Comparison of ENCODE assay signal across 11 cellular contexts in the genomic region with DNA sequence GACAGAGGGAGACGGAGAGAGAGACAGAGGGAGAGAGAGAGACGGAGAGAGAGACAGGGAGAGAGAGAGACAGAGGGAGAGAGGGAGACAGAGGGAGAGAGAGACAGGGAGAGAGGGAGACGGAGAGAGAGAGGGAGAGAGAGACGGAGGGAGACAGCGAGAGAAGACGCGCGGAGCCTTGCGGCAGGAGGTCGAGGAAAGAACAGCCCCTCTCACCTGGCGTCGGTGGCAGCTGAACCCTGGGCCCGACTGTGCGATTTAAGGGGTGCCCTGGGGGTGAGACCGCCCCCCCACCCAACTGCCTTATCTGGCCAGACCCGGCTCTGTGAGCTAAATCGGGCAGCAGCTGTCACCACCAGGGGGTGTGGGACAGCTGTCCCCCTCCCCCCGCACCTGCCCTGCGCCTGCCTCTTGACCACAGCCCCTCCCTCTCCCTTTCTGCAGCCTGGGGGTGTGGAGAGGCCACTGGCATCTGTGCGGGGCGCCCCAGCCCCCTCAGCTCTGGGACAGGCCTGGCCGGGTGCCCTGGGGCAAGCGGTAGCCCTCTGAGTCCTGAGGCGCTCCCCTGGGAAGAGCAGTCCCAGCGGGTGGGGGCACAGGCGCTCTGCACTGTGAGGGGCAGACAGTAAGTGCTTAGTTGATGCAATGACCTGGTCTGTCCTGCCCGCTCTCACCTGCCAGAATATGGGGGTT. TPM values are rescaled to one million over a fixed set of nuclear protein-coding genes. Genes with fewer than 3 reads are reported as not detected.
DNase-seq lines count a peak whose midpoint lies in the region; ATAC-seq and TF ChIP-seq lines count a peak whose summit lies in the region.
"Had no signal": no experiment of that assay in that cellular context is flagged by ENCODE, and none has a peak within 500 bp of the region (broad histone marks: within the 10 kb centered on the region; RNA-seq: fewer than 3 reads in every experiment).

No MANE protein-coding gene starts in this region.

- ATAC-seq in right cardiac atrium, result peak; percentile 64

- TF ChIP-seq POLR2A in spleen (IDR thresholded peaks at IDR 0.05), result no peak

- H3K36me3 ChIP-seq in SJCRH30 (no peaks in the 10 kb centered on the region), spleen (peaks cover 0 to 4% (median 0%) of the 10 kb centered on the region in 6 donors)
- H3K36me3 ChIP-seq: stomach had no signal

- DNase-seq in NCI-H2227 (lab: John Stamatoyannopoulos, UW; ENCODE audit: unreplicated experiment) (peak; percentile 24), NCI-H2227 treated with DMSO at 0.1 percent for 48 hours (lab: John Stamatoyannopoulos, UW) (no peak), SJCRH30 (peak; percentile 97 to 98), right cardiac atrium (peak; percentile 70 to 92 (median 88)), spleen (peak; percentile 70), KBM-7 (no peak), AG08395 (ENCODE audit: low spot score) (no peak), kidney glomerular epithelial cell (lab: John Stamatoyannopoulos, UW) (no peak)
- DNase-seq: GOT3, stomach had no signal

- H3K9me3 ChIP-seq in SJCRH30 (replicated peaks), result no peaks in the 10 kb centered on the region
- H3K9me3 ChIP-seq in right cardiac atrium (ENCODE audit: control insufficient read depth, low read length), result no peaks in the 10 kb centered on the region
- H3K9me3 ChIP-seq in spleen, result no peaks in the 10 kb centered on the region
- H3K9me3 ChIP-seq: stomach had no signal

- peak overlapping the region; percentile 85 for H3K27ac ChIP-seq in SJCRH30
- peak overlapping the region; percentile 96 for H3K27ac ChIP-seq in right cardiac atrium (ENCODE audit: low read length)
- no peak overlapping the region for H3K27ac ChIP-seq in spleen
- H3K27ac ChIP-seq: stomach had no signal

- peak overlapping the region; percentile 69 for H3K4me3 ChIP-seq in SJCRH30
- peak overlapping the region; percentile 31 for H3K4me3 ChIP-seq in right cardiac atrium (ENCODE audit: low read length)
- no peak overlapping the region for H3K4me3 ChIP-seq in spleen
- H3K4me3 ChIP-seq: stomach had no signal

- intact Hi-C loops in right cardiac atrium (cut with DNase I) (no loop called here), spleen (cut with DNase I; ENCODE audit: low total_unique reads) (no loop called here)

- in situ Hi-C loops in KBM-7 (cut with MboI; ENCODE audit: low pct_unique_long_range_greater_than_20kb, low sequenced_read_pairs), result no loop called here

- WGBS in right cardiac atrium, result 33% methylated on average over 27 of the region's 27 CpGs
- 51 to 73% (median 64%) methylated on average over 20 to 27 of the region's 27 CpGs for WGBS in spleen, 5 donors

- H3K4me1 ChIP-seq in SJCRH30, result peaks cover 26% of the 10 kb centered on the region
- no peaks in the 10 kb centered on the region for H3K4me1 ChIP-seq in right cardiac atrium (ENCODE audit: control insufficient read depth, insufficient read depth, low read length)
- no peaks in the 10 kb centered on the region for H3K4me1 ChIP-seq in spleen

- H3K27me3 ChIP-seq in SJCRH30 (no peaks in the 10 kb centered on the region), right cardiac atrium (ENCODE audit: control insufficient read depth, insufficient read depth) (no peaks in the 10 kb centered on the region), spleen (replicated peaks in 1 of 7) (no peaks in the 10 kb centered on the region)

- TF ChIP-seq CTCF in spleen (IDR thresholded peaks at IDR 0.05 in 8 of 11, conservative IDR thresholded peaks at IDR 0.05 in 3 of 11), result no peak

RNA-seq across cellular contexts. Expression of a gene that starts 10.8 kb away (rescaled TPM):
- total RNA-seq in SJCRH30 (2014; rRNA removed; shearing (Covaris generic)), result 17.7 and 23.8 TPM in 2 replicates
- 10 to 100 TPM; 24.2 to 40.5 (median 39.5) TPM for total RNA-seq in right cardiac atrium
- polyA plus RNA-seq in right cardiac atrium, result 55.2 TPM
- total RNA-seq in spleen, result 10 to 100 TPM; 21.4 to 32.1 (median 29.0) TPM
- 10 to 100 TPM; 39.2 to 54.3 (median 42.4) TPM for polyA plus RNA-seq in spleen

RNA-seq across cellular contexts. Expression of a gene that starts 13.5 kb away (rescaled TPM):
- total RNA-seq in SJCRH30 (2014; rRNA removed; shearing (Covaris generic)), result not detected in 2 replicates
- total RNA-seq in right cardiac atrium (not detected), spleen (not detected)
- polyA plus RNA-seq in right cardiac atrium (not detected), spleen (not detected)
- total RNA-seq: CD4-positive, CD25-positive, alpha-beta regulatory T cell; stomach had no signal
- polyA plus RNA-seq: CD4-positive, CD25-positive, alpha-beta regulatory T cell; stomach had no signal

RNA-seq across cellular contexts. Expression of a gene that starts 23.6 kb away (rescaled TPM):
- total RNA-seq in SJCRH30 (2014; rRNA removed; shearing (Covaris generic)), result 0.89 and 1.2 TPM in 2 replicates
- 1 to 10 TPM in 3 of 4 donors, under 1 TPM in 1; 0.86 to 2.3 (median 1.9) TPM for total RNA-seq in right cardiac atrium
- 3.0 TPM for polyA plus RNA-seq in right cardiac atrium
- under 1 TPM in 1 of 7 donors, not detected in 6; 0.61 TPM for total RNA-seq in spleen
- 1 to 10 TPM in 1 of 3 donors, under 1 TPM in 2; 0.42 to 1.4 (median 0.48) TPM for polyA plus RNA-seq in spleen

RNA-seq across cellular contexts. Expression of a gene that starts 23.9 kb away (rescaled TPM):
- total RNA-seq in SJCRH30 (2014; rRNA removed; shearing (Covaris generic)), result 52.7 and 56.3 TPM in 2 replicates
- total RNA-seq in right cardiac atrium, result 100 to 1,000 TPM in 3 of 4 donors, 10 to 100 TPM in 1; 98.5 to 118 (median 104) TPM
- 134 TPM for polyA plus RNA-seq in right cardiac atrium
- 10 to 100 TPM; 53.0 to 72.6 (median 62.5) TPM for total RNA-seq in spleen
- 10 to 100 TPM; 31.0 to 61.1 (median 50.5) TPM for polyA plus RNA-seq in spleen

Comparison
In these comparisons a context has a peak if more than half of its experiments do, and no peak if none do; other contexts are left out.
1. DNase-seq: peak in NCI-H2227 (single experiment), SJCRH30 (2 of 2), right cardiac atrium (3 of 3) and spleen (single experiment); none in NCI-H2227 treated with DMSO at 0.1 percent for 48 hours (single experiment), KBM-7 (single experiment), AG08395 (single experiment) and kidney glomerular epithelial cell (single experiment).
2. H3K27ac ChIP-seq: peak in SJCRH30 (single experiment) and right cardiac atrium (single experiment); none in spleen (0 of 8).
3. H3K4me3 ChIP-seq: peak in SJCRH30 (single experiment) and right cardiac atrium (single experiment); none in spleen (0 of 8).